In the genomic region with DNA sequence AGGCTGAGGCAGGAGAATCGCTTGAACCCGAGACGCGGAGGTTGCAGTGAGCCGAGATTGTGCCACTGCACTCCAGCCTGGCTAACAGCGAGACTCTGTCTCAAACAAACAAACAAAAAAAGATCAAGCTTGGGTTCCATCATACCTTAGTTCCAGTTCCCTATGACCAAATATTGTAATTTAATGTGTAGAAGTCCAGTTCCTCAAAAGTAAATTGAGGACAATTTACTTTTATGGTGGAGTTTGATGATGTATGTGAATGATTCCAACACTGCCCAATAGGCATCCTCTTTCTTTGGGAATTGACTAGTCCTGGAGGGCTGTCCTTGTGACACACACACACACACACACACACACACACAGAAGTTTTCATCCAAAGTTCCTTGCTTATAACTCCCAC, we compare ENCODE assay signal across 24 cellular contexts. TPM values are rescaled to one million over a fixed set of nuclear protein-coding genes. Genes with fewer than 3 reads are reported as not detected.
DNase-seq lines count a peak whose midpoint lies in the region; ATAC-seq, FAIRE-seq and TF ChIP-seq lines count a peak whose summit lies in the region.
"Had no signal": no experiment of that assay in that cellular context is flagged by ENCODE, and none has a peak within 500 bp of the region (broad histone marks: within the 10 kb centered on the region; RNA-seq: fewer than 3 reads in every experiment).

No MANE protein-coding gene starts in this region.

- DNase-seq in CD1c-positive myeloid dendritic cell (ENCODE audit: extremely low spot score) (peak; percentile 59), GM12891 (ENCODE audit: insufficient read length, low spot score) (no peak), RKO (ENCODE audit: low spot score) (peak; percentile 32), fibroblast of mammary gland (ENCODE audit: low read depth) (peak; percentile 14), 8988T (no peak), GM19240 (ENCODE audit: insufficient read length, low spot score) (no peak)
- no peak for DNase-seq in activated effector memory CD4-positive, alpha-beta T cell treated with anti-CD3 and anti-CD28 coated beads, Interleukin-2, amount 50 U/mL, for 16 hours
- DNase-seq: ACHN, DMS79, GM23248, KBM-7, MM.1S, NCI-H1105 treated with DMSO at 0.1 percent for 48 hours, NCI-H2029 treated with DMSO at 0.1 percent for 48 hours, NCI-H226, NCI-H524, NCI-H82, OCI-M1, SJCRH30, T-cell had no signal

- no peak for TF ChIP-seq POLR2A in GM12891 (IDR thresholded peaks at IDR 0.05; ENCODE audit: low read depth, low read length)

- ATAC-seq in GM18870 (IDR thresholded peaks at IDR 0.05; ENCODE audit: unreplicated experiment), result no peak
- ATAC-seq: HepG2, T-cell had no signal

- FAIRE-seq in GM12891 (lab: Jason Lieb, UNC), result no peak
- FAIRE-seq: HepG2 had no signal

- no peak overlapping the region for H3K4me3 ChIP-seq in fibroblast of mammary gland (ENCODE audit: control insufficient read depth, low read depth, low read length)
- H3K4me3 ChIP-seq: BLaER1, GM23248, HAP-1, SJCRH30 had no signal

- no peak for TF ChIP-seq CTCF in fibroblast of mammary gland (conservative IDR thresholded peaks at IDR 0.05; ENCODE audit: control insufficient read depth, insufficient read depth, low read depth, low read length)

TF ChIP-seq in GM12891, 5 proteins besides CTCF, POLR2A, EP300 and RAD21:
- no peak for TF ChIP-seq POLR2AphosphoS5 (IDR thresholded peaks at IDR 0.05; ENCODE audit: low read depth, low read length)
- TF ChIP-seq SPI1 (IDR thresholded peaks at IDR 0.05; ENCODE audit: low read depth, low read length), result peak; percentile 19; the same call in 1 of the 2 replicates

RNA-seq across cellular contexts. Expression of gene PKM, which starts 2.8 kb away (rescaled TPM):
- 1,892 TPM for polyA plus RNA-seq in GM12891 (2012; ENCODE audit: low read depth, missing spikeins)

RNA-seq across cellular contexts. Expression of gene GRAMD2A, which starts 36.2 kb away (rescaled TPM):
- 0.19 TPM for polyA plus RNA-seq in GM12891 (2012; ENCODE audit: low read depth, missing spikeins)
- polyA plus RNA-seq: GM23248 had no signal

RNA-seq across cellular contexts. Expression of gene PARP6, which starts 38.6 kb away (rescaled TPM):
- 32.6 TPM for polyA plus RNA-seq in GM12891 (2012; ENCODE audit: low read depth, missing spikeins)

Comparison
In these comparisons a context has a peak if more than half of its experiments do, and no peak if none do; other contexts are left out.
1. DNase-seq: peak in CD1c-positive myeloid dendritic cell (single experiment), RKO (single experiment) and fibroblast of mammary gland (single experiment); none in GM12891 (single experiment), 8988T (single experiment), activated effector memory CD4-positive, alpha-beta T cell treated with anti-CD3 and anti-CD28 coated beads, Interleukin-2, amount 50 U/mL, for 16 hours (single experiment) and GM19240 (single experiment).